17 cellular contexts compared by ENCODE assay signal in the genomic region with DNA sequence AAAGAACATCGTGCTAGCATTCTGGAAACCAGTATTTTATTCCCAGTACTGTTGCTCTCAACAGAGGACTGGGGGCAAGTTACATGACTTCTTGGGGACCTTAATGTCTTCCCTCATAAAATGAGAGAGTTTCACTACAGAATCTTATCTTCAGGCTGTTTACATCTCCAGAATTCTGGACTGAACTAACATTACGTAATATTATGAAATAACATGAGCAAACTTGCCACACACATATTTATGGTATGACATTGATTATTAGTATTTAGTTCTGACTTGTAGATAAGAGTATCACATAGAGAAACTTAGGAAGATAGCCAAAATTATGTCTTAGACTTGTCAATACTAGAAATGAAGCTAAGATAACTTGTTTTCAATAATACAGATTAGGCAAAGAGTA.
DNase-seq lines count a peak whose midpoint lies in the region; ATAC-seq, FAIRE-seq and TF ChIP-seq lines count a peak whose summit lies in the region.
"Had no signal": no experiment of that assay in that cellular context is flagged by ENCODE, and none has a peak within 500 bp of the region (broad histone marks: within the 10 kb centered on the region; RNA-seq: fewer than 3 reads in every experiment).

No MANE protein-coding gene starts in this region.

- H3K4ac ChIP-seq in mesendoderm (ENCODE audit: low read depth, low read length) = no peak overlapping the region

- POLR2A ChIA-PET in A549 (lab: Yijun Ruan, JAX) = no interaction called here
- POLR2A ChIA-PET in activated CD4-positive, alpha-beta memory T cell treated with anti-CD3 and anti-CD28 coated beads for 36 hours (lab: Charles Lee) = no interaction called here

- H2BK15ac ChIP-seq in mesendoderm (replicated peaks; ENCODE audit: low read depth) = no peak overlapping the region

- TF ChIP-seq EP300 in A549 (IDR thresholded peaks at IDR 0.05) = no peak

- H3K36me3 ChIP-seq in body of pancreas (replicated peaks in 1 of 2; ENCODE audit: insufficient read depth in 1 of 2, low read depth in 2 of 2) (no peaks in the 10 kb centered on the region), mesendoderm (ENCODE audit: control insufficient read depth, insufficient read depth, low read length) (no peaks in the 10 kb centered on the region), BE2C (peaks cover 10% of the 10 kb centered on the region)
- H3K36me3 ChIP-seq: adrenal gland, right atrium auricular region had no signal

- H4K8ac ChIP-seq in mesendoderm (ENCODE audit: low read depth, low read length) = no peak overlapping the region

- H3K18ac ChIP-seq in mesendoderm (ENCODE audit: low read length) = no peak overlapping the region

- H3K27ac Mint-ChIP-seq in activated CD4-positive, alpha-beta memory T cell treated with anti-CD3 and anti-CD28 coated beads for 36 hours = no peak overlapping the region
- H3K27ac Mint-ChIP-seq: B cell had no signal

- CTCF ChIA-PET in A549 (lab: Yijun Ruan, JAX) = no interaction called here
- CTCF ChIA-PET in activated CD4-positive, alpha-beta memory T cell treated with anti-CD3 and anti-CD28 coated beads for 36 hours (lab: Charles Lee) = interaction anchor here (1.5 kb wide), 1 partner anchor 10 kb away, joined by 6 read pairs; no protein-coding TSS in a partner anchor

- intact Hi-C loops in body of pancreas (cut with DNase I) = no loop called here
- intact Hi-C loops in activated CD4-positive, alpha-beta memory T cell treated with anti-CD3 and anti-CD28 coated beads for 36 hours (cut with micrococcal nuclease) = no loop called here

- H3K27me3 ChIP-seq in body of pancreas = no peaks in the 10 kb centered on the region
- no peaks in the 10 kb centered on the region for H3K27me3 ChIP-seq in mesendoderm (ENCODE audit: insufficient read depth, low read length, poor library complexity)
- H3K27me3 ChIP-seq in BE2C = no peaks in the 10 kb centered on the region
- H3K27me3 ChIP-seq: adrenal gland, right atrium auricular region had no signal

- H3K4me1 ChIP-seq in A549 = peaks cover 10% of the 10 kb centered on the region
- H3K4me1 ChIP-seq in body of pancreas = peaks cover 27% of the 10 kb centered on the region
- no peaks in the 10 kb centered on the region for H3K4me1 ChIP-seq in mesendoderm (ENCODE audit: control insufficient read depth, low read depth, low read length)
- H3K4me1 ChIP-seq in BE2C = no peaks in the 10 kb centered on the region

- H3K9me3 ChIP-seq in A549 (peaks cover 4% of the 10 kb centered on the region; the same call in 1 of the 3 replicates), body of pancreas (no peaks in the 10 kb centered on the region), BE2C (no peaks in the 10 kb centered on the region)
- H3K9me3 ChIP-seq: right atrium auricular region had no signal

- 85% methylated on average over 2 of the region's 2 CpGs for WGBS in A549 (ENCODE audit: missing lambda C conversion rate)
- WGBS in body of pancreas, 2 donors = 56 to 68% methylated on average over 2 of the region's 2 CpGs
- no CpG with 5 or more reads among the region's 2 CpGs for WGBS in mesendoderm (ENCODE audit: extremely low coverage, insufficient coverage, low lambda C conversion rate)

- peaks cover 45% of the 10 kb centered on the region for H3K36me3 Mint-ChIP-seq in activated CD4-positive, alpha-beta memory T cell treated with anti-CD3 and anti-CD28 coated beads for 36 hours

- H3K56ac ChIP-seq in mesendoderm (ENCODE audit: low read length) = no peak overlapping the region

- TF ChIP-seq POLR2A in A549 (IDR thresholded peaks at IDR 0.05; ENCODE audit: low read length) (no peak), body of pancreas (IDR thresholded peaks at IDR 0.05) (no peak)

- no peak for FAIRE-seq in A549 (lab: Jason Lieb, UNC)
- FAIRE-seq: colon had no signal

- peaks cover 60% of the 10 kb centered on the region for H3K4me1 Mint-ChIP-seq in activated CD4-positive, alpha-beta memory T cell treated with anti-CD3 and anti-CD28 coated beads for 36 hours (ENCODE audit: low read depth)

- no peak for TF ChIP-seq CTCF in A549 (IDR thresholded peaks at IDR 0.05)
- TF ChIP-seq CTCF in body of pancreas (IDR thresholded peaks at IDR 0.05) = no peak
- TF ChIP-seq CTCF in fibroblast of villous mesenchyme (IDR thresholded peaks at IDR 0.05; ENCODE audit: insufficient read depth, low read depth, low read length) = no peak
- no peak for TF ChIP-seq CTCF in BE2C (IDR thresholded peaks at IDR 0.05; ENCODE audit: low read depth, low read length)

- H3K79me1 ChIP-seq in mesendoderm (ENCODE audit: low read length) = no peaks in the 10 kb centered on the region

- H2AK5ac ChIP-seq in mesendoderm (ENCODE audit: low read length) = no peak overlapping the region

- H3K27ac ChIP-seq in A549 (no peak overlapping the region), body of pancreas (peak overlapping the region in 2 of 4 donors; percentile 10 to 26), mesendoderm (ENCODE audit: low read depth, low read length) (no peak overlapping the region)
- H3K27ac ChIP-seq: right atrium auricular region had no signal

- no peak overlapping the region for H4K5ac ChIP-seq in mesendoderm (ENCODE audit: low read length)

- H3K27me3 Mint-ChIP-seq in activated CD4-positive, alpha-beta memory T cell treated with anti-CD3 and anti-CD28 coated beads for 36 hours = no peaks in the 10 kb centered on the region
- H3K27me3 Mint-ChIP-seq: B cell had no signal

- no peaks in the 10 kb centered on the region for H3K79me2 ChIP-seq in mesendoderm (ENCODE audit: control insufficient read depth, insufficient read depth, low read length)

- H3K9me3 Mint-ChIP-seq in activated CD4-positive, alpha-beta memory T cell treated with anti-CD3 and anti-CD28 coated beads for 36 hours = peaks cover 6% of the 10 kb centered on the region

- no peak overlapping the region for H2BK120ac ChIP-seq in mesendoderm (ENCODE audit: low read depth, low read length)

- no peak overlapping the region for H2BK5ac ChIP-seq in mesendoderm (ENCODE audit: low read length)

- no peak for TF ChIP-seq RAD21 in A549 (conservative IDR thresholded peaks at IDR 0.05 in 1 of 2, IDR thresholded peaks at IDR 0.05 in 1 of 2)

- ATAC-seq in A549 = no peak
- peak; percentile 80 for ATAC-seq in body of pancreas
- ATAC-seq: activated T-cell treated with anti-CD3 and anti-CD28 coated beads, Interleukin-2, amount 50 U/mL, for 72 hours had no signal

- no peak overlapping the region for H3K23ac ChIP-seq in mesendoderm (ENCODE audit: low read length)

- no peak for DNase-seq in A549 (ENCODE audit: low read depth in 1 of 2, low spot score in 1 of 2)
- peak; percentile 44 for DNase-seq in EL
- DNase-seq in body of pancreas = no peak
- DNase-seq in fibroblast of villous mesenchyme (ENCODE audit: low read depth) = peak; percentile 82
- no peak for DNase-seq in mesendoderm
- DNase-seq in GM19238 (ENCODE audit: insufficient read length, low spot score) = no peak
- no peak for DNase-seq in BE2C
- DNase-seq in activated CD4-positive, alpha-beta memory T cell treated with anti-CD3 and anti-CD28 coated beads for 36 hours = no peak
- DNase-seq: activated CD4-positive, alpha-beta T cell treated with anti-CD3 and anti-CD28 coated beads, Interleukin-2, amount 50 U/mL, for 48 hours; activated T-cell treated with anti-CD3 and anti-CD28 coated beads, Interleukin-2, amount 50 U/mL, for 72 hours; adrenal gland; NCI-H2029 treated with DMSO at 0.1 percent for 48 hours; NCI-H524; stimulated activated CD4-positive, alpha-beta T cell treated with anti-CD3 and anti-CD28 coated beads, Interleukin-1b, Interleukin-23, amount 100 ng/mL, for 48 hours had no signal

- H3K4me3 ChIP-seq in A549 (no peak overlapping the region), body of pancreas (no peak overlapping the region), fibroblast of villous mesenchyme (ENCODE audit: low read depth, low read length) (no peak overlapping the region), mesendoderm (ENCODE audit: low read length) (no peak overlapping the region), BE2C (ENCODE audit: low read depth, low read length) (no peak overlapping the region)
- H3K4me3 ChIP-seq: adrenal gland, right atrium auricular region had no signal

- no peak overlapping the region for H3K4me3 Mint-ChIP-seq in activated CD4-positive, alpha-beta memory T cell treated with anti-CD3 and anti-CD28 coated beads for 36 hours
- H3K4me3 Mint-ChIP-seq: activated T-cell treated with anti-CD3 and anti-CD28 coated beads, Interleukin-2, amount 50 U/mL, for 72 hours; B cell had no signal

- H3K4me2 ChIP-seq in A549 (0 out of 3 replicates have a peak overlapping the region, but pooled peaks have one; percentile 5), mesendoderm (ENCODE audit: low read length) (no peak overlapping the region)

- H3K9ac ChIP-seq in mesendoderm (ENCODE audit: low read length) = no peak overlapping the region

TF ChIP-seq in A549, 52 proteins besides CTCF, POLR2A, EP300 and RAD21:
- TF ChIP-seq TFCP2L1 (CRISPR knock-in tag; IDR thresholded peaks at IDR 0.05) = no peak
- TF ChIP-seq CEBPB (IDR thresholded peaks at IDR 0.05) = peak; percentile 40 to 56; a peak in 2 of 4 replicates

Comparison
In these comparisons a context has a peak if more than half of its experiments do, and no peak if none do; other contexts are left out.
1. DNase-seq: peak in EL (single experiment) and fibroblast of villous mesenchyme (single experiment); none in A549 (0 of 2), body of pancreas (0 of 4), mesendoderm (single experiment), GM19238 (single experiment), BE2C (single experiment) and activated CD4-positive, alpha-beta memory T cell treated with anti-CD3 and anti-CD28 coated beads for 36 hours (single experiment).